Comparison of ENCODE assay signal across 14 cellular contexts in genomic region chr7:2699289-2699620, GRCh38. TPM values are rescaled to one million over a fixed set of nuclear protein-coding genes. Genes with fewer than 3 reads are reported as not detected.
DNase-seq lines count a peak whose midpoint lies in the region; ATAC-seq and TF ChIP-seq lines count a peak whose summit lies in the region.
"Had no signal": no experiment of that assay in that cellular context is flagged by ENCODE, and none has a peak within 500 bp of the region (broad histone marks: within the 10 kb centered on the region; RNA-seq: fewer than 3 reads in every experiment).

No MANE protein-coding gene starts in this region.

- H3K9me3 ChIP-seq in naive thymus-derived CD4-positive, alpha-beta T cell (ENCODE audit: control insufficient read depth in 2 of 3, low read length in 3 of 3), result no peaks in the 10 kb centered on the region
- no peaks in the 10 kb centered on the region for H3K9me3 ChIP-seq in thyroid gland
- H3K9me3 ChIP-seq: neutrophil had no signal

- peak overlapping the region; percentile 31 for H3K4me3 ChIP-seq in GM12865 (ENCODE audit: low read depth, low read length)
- H3K4me3 ChIP-seq in naive thymus-derived CD4-positive, alpha-beta T cell (ENCODE audit: low read length), result peak overlapping the region; percentile 46
- H3K4me3 ChIP-seq in thyroid gland (replicated peaks in 1 of 3), result no peak overlapping the region

- peak overlapping the region; percentile 30 for H3K4me3 Mint-ChIP-seq in activated CD4-positive, alpha-beta memory T cell treated with anti-CD3 and anti-CD28 coated beads for 36 hours
- H3K4me3 Mint-ChIP-seq in naive thymus-derived CD4-positive, alpha-beta T cell, result peak overlapping the region; percentile 57 to 88 (median 80)
- H3K4me3 Mint-ChIP-seq: H9 had no signal

- H3K9me3 Mint-ChIP-seq in activated CD4-positive, alpha-beta memory T cell treated with anti-CD3 and anti-CD28 coated beads for 36 hours, result no peaks in the 10 kb centered on the region
- peaks cover 0 to 2% (median 0%) of the 10 kb centered on the region in 11 donors for H3K9me3 Mint-ChIP-seq in naive thymus-derived CD4-positive, alpha-beta T cell
- H3K9me3 Mint-ChIP-seq: H9 had no signal

- no peak overlapping the region for H3K27ac ChIP-seq in naive thymus-derived CD4-positive, alpha-beta T cell (ENCODE audit: low read depth, low read length)
- H3K27ac ChIP-seq in thyroid gland, result no peak overlapping the region
- H3K27ac ChIP-seq: neutrophil had no signal

- H3K27ac Mint-ChIP-seq in activated CD4-positive, alpha-beta memory T cell treated with anti-CD3 and anti-CD28 coated beads for 36 hours, result peak overlapping the region; percentile 40
- H3K27ac Mint-ChIP-seq in naive thymus-derived CD4-positive, alpha-beta T cell, result peak overlapping the region in 7 of 9 donors; percentile 0 to 89 (median 75)

- no peaks in the 10 kb centered on the region for H3K27me3 ChIP-seq in naive thymus-derived CD4-positive, alpha-beta T cell (ENCODE audit: control insufficient read depth in 2 of 2, insufficient read depth in 2 of 2, low read length in 2 of 2)
- no peaks in the 10 kb centered on the region for H3K27me3 ChIP-seq in thyroid gland

- ATAC-seq in naive thymus-derived CD4-positive, alpha-beta T cell, result no peak
- no peak for ATAC-seq in activated CD4-positive, CD25-positive, alpha-beta regulatory T cell treated with anti-CD3 and anti-CD28 coated beads, Interleukin-2, amount 50 U/mL, for 24 hours
- no peak for ATAC-seq in HG02588 (IDR thresholded peaks at IDR 0.05; ENCODE audit: unreplicated experiment)
- ATAC-seq: right cardiac atrium had no signal

- H3K36me3 Mint-ChIP-seq in activated CD4-positive, alpha-beta memory T cell treated with anti-CD3 and anti-CD28 coated beads for 36 hours, result no peaks in the 10 kb centered on the region
- no peaks in the 10 kb centered on the region for H3K36me3 Mint-ChIP-seq in naive thymus-derived CD4-positive, alpha-beta T cell
- H3K36me3 Mint-ChIP-seq: CD14-positive monocyte had no signal

- DNase-seq in NCI-H345 (lab: John Stamatoyannopoulos, UW) (peak; percentile 47), NCI-H345 treated with DMSO at 0.1 percent for 48 hours (lab: John Stamatoyannopoulos, UW; ENCODE audit: unreplicated experiment) (no peak), GM12865 (ENCODE audit: low read depth) (no peak), thyroid gland (no peak)
- no peak for DNase-seq in activated CD4-positive, alpha-beta memory T cell treated with anti-CD3 and anti-CD28 coated beads for 36 hours
- no peak for DNase-seq in naive thymus-derived CD4-positive, alpha-beta T cell
- DNase-seq: 8988T, H9, mesendoderm had no signal

- no peak for TF ChIP-seq POLR2A in thyroid gland (IDR thresholded peaks at IDR 0.05)

- WGBS in thyroid gland, 2 donors, result 55 to 64% methylated on average over 15 of the region's 15 CpGs

- H3K27me3 Mint-ChIP-seq in activated CD4-positive, alpha-beta memory T cell treated with anti-CD3 and anti-CD28 coated beads for 36 hours, result no peaks in the 10 kb centered on the region
- peaks cover 0 to 23% (median 0%) of the 10 kb centered on the region in 5 donors for H3K27me3 Mint-ChIP-seq in naive thymus-derived CD4-positive, alpha-beta T cell

- H3K4me1 Mint-ChIP-seq in activated CD4-positive, alpha-beta memory T cell treated with anti-CD3 and anti-CD28 coated beads for 36 hours (ENCODE audit: low read depth), result peaks cover 18% of the 10 kb centered on the region
- H3K4me1 Mint-ChIP-seq in naive thymus-derived CD4-positive, alpha-beta T cell, result peaks cover 16 to 29% (median 24%) of the 10 kb centered on the region in 7 donors

- POLR2A ChIA-PET in activated CD4-positive, alpha-beta memory T cell treated with anti-CD3 and anti-CD28 coated beads for 36 hours (lab: Charles Lee), result interaction anchor here (0.6 to 1.4 kb wide), 5 partner anchors 11 to 169 kb away, joined by 3 to 11 read pairs (median 3); no protein-coding TSS in a partner anchor
- POLR2A ChIA-PET in naive thymus-derived CD4-positive, alpha-beta T cell (lab: Charles Lee), result interaction anchor here (0.8 to 1.6 kb wide), 5 partner anchors 11 to 191 kb away, joined by 3 to 14 read pairs (median 3); no protein-coding TSS in a partner anchor

- peaks cover 15 to 16% of the 10 kb centered on the region in 2 donors for H3K4me1 ChIP-seq in naive thymus-derived CD4-positive, alpha-beta T cell (ENCODE audit: control insufficient read depth in 2 of 2, insufficient read depth in 2 of 2, low read length in 2 of 2)
- H3K4me1 ChIP-seq in thyroid gland, result no peaks in the 10 kb centered on the region

- intact Hi-C loops in activated CD4-positive, alpha-beta memory T cell treated with anti-CD3 and anti-CD28 coated beads for 36 hours (cut with micrococcal nuclease), result loop anchor here (5.0 kb wide), 1 partner anchor 67 kb away; the partner anchor contains the start of gene TTYH3
- intact Hi-C loops in naive thymus-derived CD4-positive, alpha-beta T cell (cut with micrococcal nuclease), result loop anchor here (1.0 to 2.0 kb wide), 2 partner anchors 10 to 18 kb away; no protein-coding TSS in a partner anchor
- intact Hi-C loops in thyroid gland (cut with DNase I), result no loop called here

- no peak for TF ChIP-seq CTCF in GM12865 (IDR thresholded peaks at IDR 0.05; ENCODE audit: insufficient read depth, low read depth, low read length, missing control alignments)
- TF ChIP-seq CTCF in thyroid gland (IDR thresholded peaks at IDR 0.05), result no peak

- H3K36me3 ChIP-seq in naive thymus-derived CD4-positive, alpha-beta T cell (ENCODE audit: control insufficient read depth in 2 of 3, insufficient read depth in 3 of 3, low read length in 3 of 3), result no peaks in the 10 kb centered on the region
- no peaks in the 10 kb centered on the region for H3K36me3 ChIP-seq in thyroid gland
- H3K36me3 ChIP-seq: neutrophil had no signal

- CTCF ChIA-PET in activated CD4-positive, alpha-beta memory T cell treated with anti-CD3 and anti-CD28 coated beads for 36 hours (lab: Charles Lee), result interaction anchor here (0.6 to 4.3 kb wide), 7 partner anchors 11 to 1180 kb away, joined by 3 to 42 read pairs (median 4); no protein-coding TSS in a partner anchor
- CTCF ChIA-PET in naive thymus-derived CD4-positive, alpha-beta T cell (lab: Charles Lee), result interaction anchor here (0.6 to 2.7 kb wide), 4 partner anchors 11 to 651 kb away, joined by 3 to 17 read pairs (median 3); no protein-coding TSS in a partner anchor

RNA-seq across cellular contexts. Expression of gene AMZ1, which starts 11.3 kb away (rescaled TPM):
- under 1 TPM; 0.83 to 0.94 TPM for total RNA-seq in activated CD4-positive, alpha-beta memory T cell treated with anti-CD3 and anti-CD28 coated beads for 36 hours
- 1 to 10 TPM in 1 of 5 experiments, under 1 TPM in 4; 0.07 to 2.4 (median 0.80) TPM for total RNA-seq in naive thymus-derived CD4-positive, alpha-beta T cell
- polyA plus RNA-seq in naive thymus-derived CD4-positive, alpha-beta T cell, result under 1 TPM; 0.07 to 0.13 TPM
- 1 to 10 TPM in 1 of 4 donors, under 1 TPM in 1, not detected in 2; 0.29 to 1.2 TPM for total RNA-seq in thyroid gland

Comparison
In these comparisons a context has a peak if more than half of its experiments do, and no peak if none do; other contexts are left out.
1. H3K4me3 ChIP-seq: peak in GM12865 (single experiment) and naive thymus-derived CD4-positive, alpha-beta T cell (single experiment); none in thyroid gland (0 of 3).